1 cellular context compared by ENCODE assay signal in the genomic region with DNA sequence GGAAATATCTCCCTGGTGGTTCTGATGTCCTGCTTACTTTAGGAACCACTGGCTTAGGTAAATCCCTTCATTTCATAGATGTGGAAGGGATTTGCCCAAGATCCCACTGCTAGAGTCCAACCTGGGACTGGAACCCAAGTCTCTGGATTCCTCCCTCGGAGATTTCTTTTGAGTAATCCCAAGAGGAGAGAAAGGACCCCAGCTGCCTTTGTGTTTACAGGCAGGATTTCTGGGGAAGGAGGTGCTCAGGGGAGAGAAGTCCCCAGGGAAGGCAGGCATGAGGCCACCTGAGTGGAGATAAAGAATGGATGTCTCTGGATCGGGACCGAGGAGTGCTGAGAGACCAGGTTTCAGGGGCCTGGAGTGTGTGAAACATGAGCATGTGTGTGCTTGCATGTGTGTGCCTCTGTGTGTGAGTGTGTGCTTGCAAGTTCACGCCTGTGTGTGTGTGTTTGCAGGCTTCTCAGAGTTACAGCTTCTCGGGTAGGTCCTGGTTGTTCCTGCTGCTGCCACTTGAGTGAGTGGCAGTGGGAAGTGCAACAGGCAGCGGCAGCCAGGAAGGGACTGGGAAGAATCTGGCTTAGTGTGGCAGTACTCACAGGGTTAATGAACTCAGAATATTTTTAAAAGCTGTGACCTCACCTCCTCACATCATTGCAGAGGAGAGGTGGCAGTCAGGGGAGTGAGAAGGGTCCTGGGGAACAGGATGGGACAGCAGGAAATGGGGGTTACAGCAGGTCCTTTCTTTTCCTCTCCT.
TF ChIP-seq lines count a peak whose summit lies in the region.

No MANE protein-coding gene starts in this region.

TF ChIP-seq in H1, 55 proteins besides CTCF, POLR2A, EP300 and RAD21 (continued from another document):
- TF ChIP-seq SIN3A (conservative IDR thresholded peaks at IDR 0.05 in 1 of 2, IDR thresholded peaks at IDR 0.05 in 1 of 2; ENCODE audit: low read depth in 1 of 2, low read length in 2 of 2), result no peak
- TF ChIP-seq SRF (IDR thresholded peaks at IDR 0.05; ENCODE audit: low read depth, low read length), result no peak
- TF ChIP-seq CBX5 (IDR thresholded peaks at IDR 0.05; ENCODE audit: low read depth, low read length), result no peak
- TF ChIP-seq, protein P1, sequence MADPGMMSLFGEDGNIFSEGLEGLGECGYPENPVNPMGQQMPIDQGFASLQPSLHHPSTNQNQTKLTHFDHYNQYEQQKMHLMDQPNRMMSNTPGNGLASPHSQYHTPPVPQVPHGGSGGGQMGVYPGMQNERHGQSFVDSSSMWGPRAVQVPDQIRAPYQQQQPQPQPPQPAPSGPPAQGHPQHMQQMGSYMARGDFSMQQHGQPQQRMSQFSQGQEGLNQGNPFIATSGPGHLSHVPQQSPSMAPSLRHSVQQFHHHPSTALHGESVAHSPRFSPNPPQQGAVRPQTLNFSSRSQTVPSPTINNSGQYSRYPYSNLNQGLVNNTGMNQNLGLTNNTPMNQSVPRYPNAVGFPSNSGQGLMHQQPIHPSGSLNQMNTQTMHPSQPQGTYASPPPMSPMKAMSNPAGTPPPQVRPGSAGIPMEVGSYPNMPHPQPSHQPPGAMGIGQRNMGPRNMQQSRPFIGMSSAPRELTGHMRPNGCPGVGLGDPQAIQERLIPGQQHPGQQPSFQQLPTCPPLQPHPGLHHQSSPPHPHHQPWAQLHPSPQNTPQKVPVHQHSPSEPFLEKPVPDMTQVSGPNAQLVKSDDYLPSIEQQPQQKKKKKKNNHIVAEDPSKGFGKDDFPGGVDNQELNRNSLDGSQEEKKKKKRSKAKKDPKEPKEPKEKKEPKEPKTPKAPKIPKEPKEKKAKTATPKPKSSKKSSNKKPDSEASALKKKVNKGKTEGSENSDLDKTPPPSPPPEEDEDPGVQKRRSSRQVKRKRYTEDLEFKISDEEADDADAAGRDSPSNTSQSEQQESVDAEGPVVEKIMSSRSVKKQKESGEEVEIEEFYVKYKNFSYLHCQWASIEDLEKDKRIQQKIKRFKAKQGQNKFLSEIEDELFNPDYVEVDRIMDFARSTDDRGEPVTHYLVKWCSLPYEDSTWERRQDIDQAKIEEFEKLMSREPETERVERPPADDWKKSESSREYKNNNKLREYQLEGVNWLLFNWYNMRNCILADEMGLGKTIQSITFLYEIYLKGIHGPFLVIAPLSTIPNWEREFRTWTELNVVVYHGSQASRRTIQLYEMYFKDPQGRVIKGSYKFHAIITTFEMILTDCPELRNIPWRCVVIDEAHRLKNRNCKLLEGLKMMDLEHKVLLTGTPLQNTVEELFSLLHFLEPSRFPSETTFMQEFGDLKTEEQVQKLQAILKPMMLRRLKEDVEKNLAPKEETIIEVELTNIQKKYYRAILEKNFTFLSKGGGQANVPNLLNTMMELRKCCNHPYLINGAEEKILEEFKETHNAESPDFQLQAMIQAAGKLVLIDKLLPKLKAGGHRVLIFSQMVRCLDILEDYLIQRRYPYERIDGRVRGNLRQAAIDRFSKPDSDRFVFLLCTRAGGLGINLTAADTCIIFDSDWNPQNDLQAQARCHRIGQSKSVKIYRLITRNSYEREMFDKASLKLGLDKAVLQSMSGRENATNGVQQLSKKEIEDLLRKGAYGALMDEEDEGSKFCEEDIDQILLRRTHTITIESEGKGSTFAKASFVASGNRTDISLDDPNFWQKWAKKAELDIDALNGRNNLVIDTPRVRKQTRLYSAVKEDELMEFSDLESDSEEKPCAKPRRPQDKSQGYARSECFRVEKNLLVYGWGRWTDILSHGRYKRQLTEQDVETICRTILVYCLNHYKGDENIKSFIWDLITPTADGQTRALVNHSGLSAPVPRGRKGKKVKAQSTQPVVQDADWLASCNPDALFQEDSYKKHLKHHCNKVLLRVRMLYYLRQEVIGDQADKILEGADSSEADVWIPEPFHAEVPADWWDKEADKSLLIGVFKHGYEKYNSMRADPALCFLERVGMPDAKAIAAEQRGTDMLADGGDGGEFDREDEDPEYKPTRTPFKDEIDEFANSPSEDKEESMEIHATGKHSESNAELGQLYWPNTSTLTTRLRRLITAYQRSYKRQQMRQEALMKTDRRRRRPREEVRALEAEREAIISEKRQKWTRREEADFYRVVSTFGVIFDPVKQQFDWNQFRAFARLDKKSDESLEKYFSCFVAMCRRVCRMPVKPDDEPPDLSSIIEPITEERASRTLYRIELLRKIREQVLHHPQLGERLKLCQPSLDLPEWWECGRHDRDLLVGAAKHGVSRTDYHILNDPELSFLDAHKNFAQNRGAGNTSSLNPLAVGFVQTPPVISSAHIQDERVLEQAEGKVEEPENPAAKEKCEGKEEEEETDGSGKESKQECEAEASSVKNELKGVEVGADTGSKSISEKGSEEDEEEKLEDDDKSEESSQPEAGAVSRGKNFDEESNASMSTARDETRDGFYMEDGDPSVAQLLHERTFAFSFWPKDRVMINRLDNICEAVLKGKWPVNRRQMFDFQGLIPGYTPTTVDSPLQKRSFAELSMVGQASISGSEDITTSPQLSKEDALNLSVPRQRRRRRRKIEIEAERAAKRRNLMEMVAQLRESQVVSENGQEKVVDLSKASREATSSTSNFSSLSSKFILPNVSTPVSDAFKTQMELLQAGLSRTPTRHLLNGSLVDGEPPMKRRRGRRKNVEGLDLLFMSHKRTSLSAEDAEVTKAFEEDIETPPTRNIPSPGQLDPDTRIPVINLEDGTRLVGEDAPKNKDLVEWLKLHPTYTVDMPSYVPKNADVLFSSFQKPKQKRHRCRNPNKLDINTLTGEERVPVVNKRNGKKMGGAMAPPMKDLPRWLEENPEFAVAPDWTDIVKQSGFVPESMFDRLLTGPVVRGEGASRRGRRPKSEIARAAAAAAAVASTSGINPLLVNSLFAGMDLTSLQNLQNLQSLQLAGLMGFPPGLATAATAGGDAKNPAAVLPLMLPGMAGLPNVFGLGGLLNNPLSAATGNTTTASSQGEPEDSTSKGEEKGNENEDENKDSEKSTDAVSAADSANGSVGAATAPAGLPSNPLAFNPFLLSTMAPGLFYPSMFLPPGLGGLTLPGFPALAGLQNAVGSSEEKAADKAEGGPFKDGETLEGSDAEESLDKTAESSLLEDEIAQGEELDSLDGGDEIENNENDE (IDR thresholded peaks at IDR 0.05; ENCODE audit: insufficient replicate concordance, low read length), result no peak
- TF ChIP-seq SP1 (IDR thresholded peaks at IDR 0.05; ENCODE audit: low read depth, low read length), result no peak
- TF ChIP-seq BACH1 (IDR thresholded peaks at IDR 0.05; ENCODE audit: low read length), result no peak
- no peak for TF ChIP-seq JUND (IDR thresholded peaks at IDR 0.05; ENCODE audit: low read length)
- no peak for TF ChIP-seq SAP30 (IDR thresholded peaks at IDR 0.05; ENCODE audit: insufficient read depth, insufficient replicate concordance, low read length)
- TF ChIP-seq JUN (IDR thresholded peaks at IDR 0.05; ENCODE audit: low read depth, low read length), result no peak
